8 cellular contexts compared by ENCODE assay signal in the genomic region with DNA sequence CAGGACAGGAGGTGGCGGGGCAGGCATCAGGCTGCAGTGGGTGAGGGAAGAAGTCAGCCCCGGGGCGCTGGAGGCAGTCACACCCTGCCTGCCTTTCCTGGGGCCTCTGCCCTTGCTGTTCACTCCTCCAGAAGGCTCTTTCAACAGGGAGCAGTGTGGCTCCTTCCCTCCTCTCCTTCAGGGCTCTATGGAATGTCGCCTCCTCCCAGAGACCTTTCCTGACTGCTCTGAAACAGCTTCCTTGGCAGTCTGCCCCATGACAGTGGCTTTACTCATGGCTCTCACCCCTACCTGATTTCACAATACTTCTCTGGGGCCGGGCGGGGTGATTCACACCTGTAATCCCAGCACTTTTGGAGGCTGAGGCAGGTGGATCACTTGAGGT. TPM values are rescaled to one million over a fixed set of nuclear protein-coding genes. Genes with fewer than 3 reads are reported as not detected.
A peak's percentile ranks its signal among the peaks of the same experiment; 100 is the strongest.
DNase-seq lines count a peak whose midpoint lies in the region; ATAC-seq and TF ChIP-seq lines count a peak whose summit lies in the region.

No MANE protein-coding gene starts in this region.

- H3K4me3 Mint-ChIP-seq in activated T-helper 1 cell treated with anti-CD3 and anti-CD28 coated beads, Interleukin-12 subunit alpha, Interleukin-12 subunit beta, Interleukin-2, Interleukin-4 antibody, amounts not matched to agents 30 ng/mL and 10 ng/mL and 1 ng/mL, durations not matched to agents 14 hours and 24 hours and 36 hours, result peak overlapping the region; percentile 69

- H3K27ac ChIP-seq in left ventricle myocardium inferior (replicated peaks) (peak overlapping the region; percentile 86), thyroid gland (peak overlapping the region; percentile 54 to 67 (median 65))

- H3K27me3 ChIP-seq in left ventricle myocardium inferior (ENCODE audit: low read depth) (no peaks in the 10 kb centered on the region), thyroid gland (no peaks in the 10 kb centered on the region)

- peak overlapping the region; percentile 86 for H3K27ac Mint-ChIP-seq in activated T-helper 1 cell treated with anti-CD3 and anti-CD28 coated beads, Interleukin-12 subunit alpha, Interleukin-12 subunit beta, Interleukin-2, Interleukin-4 antibody, amounts not matched to agents 30 ng/mL and 10 ng/mL and 1 ng/mL, durations not matched to agents 14 hours and 24 hours and 36 hours

- H3K36me3 ChIP-seq in left ventricle myocardium inferior, result no peaks in the 10 kb centered on the region
- H3K36me3 ChIP-seq in thyroid gland, result no peaks in the 10 kb centered on the region

- intact Hi-C loops in Right ventricle myocardium superior (cut with DNase I), result no loop called here
- intact Hi-C loops in cardiac septum (cut with DNase I), result no loop called here
- intact Hi-C loops in activated T-helper 1 cell treated with anti-CD3 and anti-CD28 coated beads, Interleukin-12 subunit alpha, Interleukin-12 subunit beta, Interleukin-2, Interleukin-4 antibody, amounts not matched to agents 30 ng/mL and 10 ng/mL and 1 ng/mL, durations not matched to agents 14 hours and 24 hours and 36 hours (cut with micrococcal nuclease), result no loop called here
- intact Hi-C loops in left ventricle myocardium inferior (cut with micrococcal nuclease), result no loop called here
- intact Hi-C loops in thyroid gland (cut with DNase I), result no loop called here

- H3K9me3 Mint-ChIP-seq in activated T-helper 1 cell treated with anti-CD3 and anti-CD28 coated beads, Interleukin-12 subunit alpha, Interleukin-12 subunit beta, Interleukin-2, Interleukin-4 antibody, amounts not matched to agents 30 ng/mL and 10 ng/mL and 1 ng/mL, durations not matched to agents 14 hours and 24 hours and 36 hours, result no peaks in the 10 kb centered on the region

- ATAC-seq in Right ventricle myocardium superior (ENCODE audit: poor library complexity), result peak; percentile 11
- ATAC-seq in HG02938 (IDR thresholded peaks at IDR 0.05; ENCODE audit: unreplicated experiment), result no peak
- ATAC-seq in GM21576 (IDR thresholded peaks at IDR 0.05; ENCODE audit: unreplicated experiment), result no peak

- 48 to 70% methylated on average over 4 to 6 of the region's 6 CpGs for WGBS in thyroid gland, 2 donors

- H3K4me1 ChIP-seq in left ventricle myocardium inferior, result peaks cover 71% of the 10 kb centered on the region
- H3K4me1 ChIP-seq in thyroid gland, result peaks cover 26 to 47% of the 10 kb centered on the region in 2 donors

- peaks cover 85% of the 10 kb centered on the region for H3K4me1 Mint-ChIP-seq in activated T-helper 1 cell treated with anti-CD3 and anti-CD28 coated beads, Interleukin-12 subunit alpha, Interleukin-12 subunit beta, Interleukin-2, Interleukin-4 antibody, amounts not matched to agents 30 ng/mL and 10 ng/mL and 1 ng/mL, durations not matched to agents 14 hours and 24 hours and 36 hours (ENCODE audit: low read depth)

- H3K4me3 ChIP-seq in left ventricle myocardium inferior (no peak overlapping the region), thyroid gland (replicated peaks in 1 of 3) (no peak overlapping the region)

- H3K9me3 ChIP-seq in left ventricle myocardium inferior (replicated peaks), result no peaks in the 10 kb centered on the region
- no peaks in the 10 kb centered on the region for H3K9me3 ChIP-seq in thyroid gland

- TF ChIP-seq POLR2A in thyroid gland (IDR thresholded peaks at IDR 0.05), result no peak

- DNase-seq in Right ventricle myocardium superior (no peak), cardiac septum (ENCODE audit: low spot score) (no peak), left ventricle myocardium inferior (no peak), thyroid gland (peak; percentile 80 to 86), NCI-H510A treated with DMSO at 0.1 percent for 48 hours (lab: John Stamatoyannopoulos, UW) (no peak)
- DNase-seq in activated T-helper 1 cell treated with anti-CD3 and anti-CD28 coated beads, Interleukin-12 subunit alpha, Interleukin-12 subunit beta, Interleukin-2, Interleukin-4 antibody, amounts not matched to agents 30 ng/mL and 10 ng/mL and 1 ng/mL, durations not matched to agents 14 hours and 24 hours and 36 hours (ENCODE audit: low spot score), result no peak

- H3K36me3 Mint-ChIP-seq in activated T-helper 1 cell treated with anti-CD3 and anti-CD28 coated beads, Interleukin-12 subunit alpha, Interleukin-12 subunit beta, Interleukin-2, Interleukin-4 antibody, amounts not matched to agents 30 ng/mL and 10 ng/mL and 1 ng/mL, durations not matched to agents 14 hours and 24 hours and 36 hours (ENCODE audit: low read depth), result peaks cover 32% of the 10 kb centered on the region

- TF ChIP-seq CTCF in left ventricle myocardium inferior (IDR thresholded peaks at IDR 0.05; ENCODE audit: borderline replicate concordance) (no peak), thyroid gland (IDR thresholded peaks at IDR 0.05) (no peak)

- H3K27me3 Mint-ChIP-seq in activated T-helper 1 cell treated with anti-CD3 and anti-CD28 coated beads, Interleukin-12 subunit alpha, Interleukin-12 subunit beta, Interleukin-2, Interleukin-4 antibody, amounts not matched to agents 30 ng/mL and 10 ng/mL and 1 ng/mL, durations not matched to agents 14 hours and 24 hours and 36 hours (ENCODE audit: insufficient read depth), result no peaks in the 10 kb centered on the region

RNA-seq across cellular contexts. Expression of gene RHOF, which starts 7.1 kb away (rescaled TPM):
- 41.8 TPM for total RNA-seq in Right ventricle myocardium superior
- total RNA-seq in cardiac septum, result 20.9 TPM
- 111 and 112 TPM in 2 replicates for total RNA-seq in activated T-helper 1 cell treated with anti-CD3 and anti-CD28 coated beads, Interleukin-12 subunit alpha, Interleukin-12 subunit beta, Interleukin-2, Interleukin-4 antibody, amounts not matched to agents 30 ng/mL and 10 ng/mL and 1 ng/mL, durations not matched to agents 14 hours and 24 hours and 36 hours
- total RNA-seq in left ventricle myocardium inferior, result 44.3 TPM
- 100 to 1,000 TPM in 1 of 4 donors, 10 to 100 TPM in 3; 22.8 to 105 (median 69.9) TPM for total RNA-seq in thyroid gland

RNA-seq across cellular contexts. Expression of gene SETD1B, which starts 17.4 kb away (rescaled TPM):
- 8.6 TPM for total RNA-seq in Right ventricle myocardium superior
- total RNA-seq in cardiac septum, result 13.0 TPM
- total RNA-seq in activated T-helper 1 cell treated with anti-CD3 and anti-CD28 coated beads, Interleukin-12 subunit alpha, Interleukin-12 subunit beta, Interleukin-2, Interleukin-4 antibody, amounts not matched to agents 30 ng/mL and 10 ng/mL and 1 ng/mL, durations not matched to agents 14 hours and 24 hours and 36 hours, result 32.0 and 33.0 TPM in 2 replicates
- 7.9 TPM for total RNA-seq in left ventricle myocardium inferior
- total RNA-seq in thyroid gland, result 10 to 100 TPM in 3 of 4 donors, 1 to 10 TPM in 1; 7.3 to 16.5 (median 11.7) TPM

Comparison
In these comparisons a context has a peak if more than half of its experiments do, and no peak if none do; other contexts are left out.
1. DNase-seq: peak in thyroid gland (2 of 2); none in Right ventricle myocardium superior (single experiment), cardiac septum (single experiment), activated T-helper 1 cell treated with anti-CD3 and anti-CD28 coated beads, Interleukin-12 subunit alpha, Interleukin-12 subunit beta, Interleukin-2, Interleukin-4 antibody, amounts not matched to agents 30 ng/mL and 10 ng/mL and 1 ng/mL, durations not matched to agents 14 hours and 24 hours and 36 hours (single experiment), left ventricle myocardium inferior (single experiment) and NCI-H510A treated with DMSO at 0.1 percent for 48 hours (single experiment).